Comparison of ENCODE assay signal across 1 cellular context in genomic region chr22:28867191-28867590, GRCh38.
TF ChIP-seq lines count a peak whose summit lies in the region.

No MANE protein-coding gene starts in this region.

TF ChIP-seq in GM23338, 12 proteins besides CTCF, POLR2A, EP300 and RAD21 (continued from another document):
- no peak for TF ChIP-seq STAT1 (IDR thresholded peaks at IDR 0.05; ENCODE audit: unreplicated experiment)
- TF ChIP-seq ZNF114 (CRISPR knock-in tag; IDR thresholded peaks at IDR 0.05), result no peak
- TF ChIP-seq JUNB (IDR thresholded peaks at IDR 0.05; ENCODE audit: unreplicated experiment), result no peak
- TF ChIP-seq EZH2 (IDR thresholded peaks at IDR 0.05; ENCODE audit: low read depth, unreplicated experiment), result no peak
- TF ChIP-seq, protein P1, sequence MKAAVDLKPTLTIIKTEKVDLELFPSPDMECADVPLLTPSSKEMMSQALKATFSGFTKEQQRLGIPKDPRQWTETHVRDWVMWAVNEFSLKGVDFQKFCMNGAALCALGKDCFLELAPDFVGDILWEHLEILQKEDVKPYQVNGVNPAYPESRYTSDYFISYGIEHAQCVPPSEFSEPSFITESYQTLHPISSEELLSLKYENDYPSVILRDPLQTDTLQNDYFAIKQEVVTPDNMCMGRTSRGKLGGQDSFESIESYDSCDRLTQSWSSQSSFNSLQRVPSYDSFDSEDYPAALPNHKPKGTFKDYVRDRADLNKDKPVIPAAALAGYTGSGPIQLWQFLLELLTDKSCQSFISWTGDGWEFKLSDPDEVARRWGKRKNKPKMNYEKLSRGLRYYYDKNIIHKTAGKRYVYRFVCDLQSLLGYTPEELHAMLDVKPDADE (IDR thresholded peaks at IDR 0.05), result no peak
TF ChIP-seq in GM23338: peak in this region for 0.
